8 cellular contexts compared by ENCODE assay signal in the genomic region with DNA sequence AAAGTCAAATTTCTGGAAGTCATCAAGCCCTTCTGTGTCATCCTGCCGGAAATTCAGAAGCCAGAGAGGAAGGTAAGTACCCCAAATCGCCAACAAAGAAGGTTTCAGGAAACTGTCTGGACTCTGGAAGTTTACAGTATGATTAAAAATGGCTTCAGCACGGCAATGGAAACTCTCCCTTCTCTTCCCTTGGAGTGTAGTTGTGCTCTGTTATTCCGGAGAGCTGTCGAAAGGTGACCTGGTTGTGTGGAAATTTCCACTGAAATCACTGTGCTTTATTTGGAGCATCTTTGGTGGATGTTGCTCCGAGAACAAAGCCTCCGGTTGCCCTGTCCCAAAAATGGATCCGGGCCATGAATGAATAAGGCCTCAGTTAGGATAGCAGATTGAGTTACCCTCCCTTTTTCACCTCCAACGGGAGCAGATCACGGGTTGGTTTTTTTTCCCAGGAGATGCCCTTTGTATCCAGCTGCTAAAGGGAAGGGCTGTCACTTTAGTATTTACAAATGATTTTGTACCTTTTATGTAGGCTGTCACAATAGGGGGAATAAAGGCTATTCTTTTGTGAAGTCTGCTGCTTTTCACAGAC. TPM values are rescaled to one million over a fixed set of nuclear protein-coding genes. Genes with fewer than 3 reads are reported as not detected.
DNase-seq lines count a peak whose midpoint lies in the region; ATAC-seq lines count a peak whose summit lies in the region.

No MANE protein-coding gene starts in this region.

- DNase-seq in Right ventricle myocardium superior, result no peak
- DNase-seq in cardiac septum (ENCODE audit: low spot score), result no peak
- DNase-seq in activated T-helper 2 cell treated with anti-CD3 and anti-CD28 coated beads, Interferon-gamma antibody, Interleukin-2, Interleukin-4, amounts not matched to agents 10 μg/mL and 5 μg/mL and 100 μg/mL, durations not matched to agents 14 hours and 24 hours and 36 hours (ENCODE audit: low spot score), result no peak
- no peak for DNase-seq in iPS DF 6.9 (ENCODE audit: low read depth, low spot score)
- no peak for DNase-seq in stimulated activated effector memory CD8-positive, alpha-beta T cell treated with anti-CD3 and anti-CD28 coated beads, Interleukin-12 subunit alpha, Interleukin-12 subunit beta, amount 100 ng/mL, for 72 hours (ENCODE audit: low spot score in 2 of 2)
- no peak for DNase-seq in 8988T
- no peak for DNase-seq in NCI-H2107 (lab: John Stamatoyannopoulos, UW)
- DNase-seq in amniotic stem cell (lab: John Stamatoyannopoulos, UW), result no peak

- H3K9me3 ChIP-seq in iPS DF 6.9 (ENCODE audit: control insufficient read depth, insufficient read depth, low read length), result no peaks in the 10 kb centered on the region

- H3K27me3 ChIP-seq in iPS DF 6.9 (ENCODE audit: control insufficient read depth, insufficient read depth, low read length), result no peaks in the 10 kb centered on the region

- peak overlapping the region; percentile 72; the same call in 1 of the 2 replicates for H3K4me3 ChIP-seq in iPS DF 6.9 (ENCODE audit: low read length)

- no peak overlapping the region for H3K27ac ChIP-seq in iPS DF 6.9 (ENCODE audit: low read length)

- H3K36me3 ChIP-seq in iPS DF 6.9 (ENCODE audit: control insufficient read depth, insufficient read depth, low read length), result peaks cover 3% of the 10 kb centered on the region; the same call in 1 of the 2 replicates

- H3K9me3 Mint-ChIP-seq in activated T-helper 2 cell treated with anti-CD3 and anti-CD28 coated beads, Interferon-gamma antibody, Interleukin-2, Interleukin-4, amounts not matched to agents 10 μg/mL and 5 μg/mL and 100 μg/mL, durations not matched to agents 14 hours and 24 hours and 36 hours, result no peaks in the 10 kb centered on the region
- H3K9me3 Mint-ChIP-seq in stimulated activated effector memory CD8-positive, alpha-beta T cell treated with anti-CD3 and anti-CD28 coated beads, Interleukin-12 subunit alpha, Interleukin-12 subunit beta, amount 100 ng/mL, for 72 hours, result no peaks in the 10 kb centered on the region

- H3K27me3 Mint-ChIP-seq in activated T-helper 2 cell treated with anti-CD3 and anti-CD28 coated beads, Interferon-gamma antibody, Interleukin-2, Interleukin-4, amounts not matched to agents 10 μg/mL and 5 μg/mL and 100 μg/mL, durations not matched to agents 14 hours and 24 hours and 36 hours (ENCODE audit: low read depth), result peaks cover 5% of the 10 kb centered on the region

- peak overlapping the region; percentile 99 for H3K4me3 Mint-ChIP-seq in activated T-helper 2 cell treated with anti-CD3 and anti-CD28 coated beads, Interferon-gamma antibody, Interleukin-2, Interleukin-4, amounts not matched to agents 10 μg/mL and 5 μg/mL and 100 μg/mL, durations not matched to agents 14 hours and 24 hours and 36 hours (ENCODE audit: low read depth)
- peak overlapping the region; percentile 93 for H3K4me3 Mint-ChIP-seq in stimulated activated effector memory CD8-positive, alpha-beta T cell treated with anti-CD3 and anti-CD28 coated beads, Interleukin-12 subunit alpha, Interleukin-12 subunit beta, amount 100 ng/mL, for 72 hours

- no CpG with 5 or more reads among the region's 10 CpGs for WGBS in iPS DF 6.9 (ENCODE audit: insufficient coverage, insufficient read length)

- intact Hi-C loops in Right ventricle myocardium superior (cut with DNase I) (no loop called here), cardiac septum (cut with DNase I) (loop anchor here (5.0 to 10.0 kb wide), 2 partner anchors 128 to 461 kb away; partner anchors contain the start of gene TPRA1)
- intact Hi-C loops in activated T-helper 2 cell treated with anti-CD3 and anti-CD28 coated beads, Interferon-gamma antibody, Interleukin-2, Interleukin-4, amounts not matched to agents 10 μg/mL and 5 μg/mL and 100 μg/mL, durations not matched to agents 14 hours and 24 hours and 36 hours (cut with micrococcal nuclease), result loop anchor here (1.0 to 5.0 kb wide), 4 partner anchors 22 to 455 kb away; partner anchors contain the start of genes ABTB1, MCM2 and RUVBL1

- H3K27ac Mint-ChIP-seq in activated T-helper 2 cell treated with anti-CD3 and anti-CD28 coated beads, Interferon-gamma antibody, Interleukin-2, Interleukin-4, amounts not matched to agents 10 μg/mL and 5 μg/mL and 100 μg/mL, durations not matched to agents 14 hours and 24 hours and 36 hours, result peak overlapping the region; percentile 99
- peak overlapping the region; percentile 98 for H3K27ac Mint-ChIP-seq in stimulated activated effector memory CD8-positive, alpha-beta T cell treated with anti-CD3 and anti-CD28 coated beads, Interleukin-12 subunit alpha, Interleukin-12 subunit beta, amount 100 ng/mL, for 72 hours

- H3K36me3 Mint-ChIP-seq in activated T-helper 2 cell treated with anti-CD3 and anti-CD28 coated beads, Interferon-gamma antibody, Interleukin-2, Interleukin-4, amounts not matched to agents 10 μg/mL and 5 μg/mL and 100 μg/mL, durations not matched to agents 14 hours and 24 hours and 36 hours (ENCODE audit: low read depth), result peaks cover 53% of the 10 kb centered on the region
- peaks cover 61% of the 10 kb centered on the region for H3K36me3 Mint-ChIP-seq in stimulated activated effector memory CD8-positive, alpha-beta T cell treated with anti-CD3 and anti-CD28 coated beads, Interleukin-12 subunit alpha, Interleukin-12 subunit beta, amount 100 ng/mL, for 72 hours

- ATAC-seq in Right ventricle myocardium superior (ENCODE audit: poor library complexity), result peak; percentile 0
- no peak for ATAC-seq in stimulated activated effector memory CD8-positive, alpha-beta T cell treated with anti-CD3 and anti-CD28 coated beads, Interleukin-12 subunit alpha, Interleukin-12 subunit beta, amount 100 ng/mL, for 72 hours

- H3K4me1 Mint-ChIP-seq in activated T-helper 2 cell treated with anti-CD3 and anti-CD28 coated beads, Interferon-gamma antibody, Interleukin-2, Interleukin-4, amounts not matched to agents 10 μg/mL and 5 μg/mL and 100 μg/mL, durations not matched to agents 14 hours and 24 hours and 36 hours (ENCODE audit: low read depth), result peaks cover 38% of the 10 kb centered on the region
- H3K4me1 Mint-ChIP-seq in stimulated activated effector memory CD8-positive, alpha-beta T cell treated with anti-CD3 and anti-CD28 coated beads, Interleukin-12 subunit alpha, Interleukin-12 subunit beta, amount 100 ng/mL, for 72 hours, result peaks cover 43% of the 10 kb centered on the region

- no peaks in the 10 kb centered on the region for H3K4me1 ChIP-seq in iPS DF 6.9 (ENCODE audit: control insufficient read depth, insufficient read depth, low read length)

RNA-seq across cellular contexts. Expression of gene SEC61A1, which starts 0.7 kb away (rescaled TPM):
- total RNA-seq in Right ventricle myocardium superior, result 54.7 TPM
- 91.3 TPM for total RNA-seq in cardiac septum
- 210 and 217 TPM in 2 replicates for total RNA-seq in activated T-helper 2 cell treated with anti-CD3 and anti-CD28 coated beads, Interferon-gamma antibody, Interleukin-2, Interleukin-4, amounts not matched to agents 10 μg/mL and 5 μg/mL and 100 μg/mL, durations not matched to agents 14 hours and 24 hours and 36 hours
